Comparison of ENCODE assay signal across 8 cellular contexts in the genomic region with DNA sequence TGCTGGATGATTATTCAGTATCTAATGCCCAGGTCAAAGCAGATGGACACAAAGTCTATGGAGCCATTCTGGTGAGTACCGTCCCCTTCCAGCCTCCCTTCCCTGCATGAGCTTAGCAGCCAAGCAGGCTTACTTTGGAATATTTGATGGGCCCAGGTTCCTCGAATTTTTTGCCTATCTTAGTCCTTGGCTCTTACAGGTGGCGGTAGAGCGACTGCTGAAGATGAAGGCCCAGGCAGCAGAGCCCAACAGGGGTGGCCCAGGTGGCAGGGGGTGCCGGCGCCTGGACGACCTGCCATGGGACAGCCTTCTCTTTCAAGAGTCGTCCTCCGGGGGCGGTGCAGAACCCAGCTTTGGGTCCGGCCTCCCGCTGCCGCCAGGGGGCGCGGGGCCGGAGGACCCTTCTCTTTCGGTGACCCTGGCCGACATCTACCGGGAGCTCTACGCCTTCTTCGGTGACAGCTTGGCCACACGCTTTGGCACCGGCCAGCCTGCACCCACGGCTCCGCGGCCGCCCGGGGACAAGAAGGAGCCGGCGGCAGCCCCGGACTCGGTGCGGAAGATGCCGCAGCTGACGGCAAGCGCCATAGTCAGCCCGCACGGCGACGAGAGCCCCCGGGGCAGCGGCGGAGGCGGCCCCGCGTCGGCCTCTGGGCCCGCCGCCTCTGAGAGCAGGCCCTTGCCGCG. TPM values are rescaled to one million over a fixed set of nuclear protein-coding genes. Genes with fewer than 3 reads are reported as not detected.
DNase-seq lines count a peak whose midpoint lies in the region; ATAC-seq, FAIRE-seq and TF ChIP-seq lines count a peak whose summit lies in the region.

No MANE protein-coding gene starts in this region.

- peak; percentile 74 for ATAC-seq in GM18868 (IDR thresholded peaks at IDR 0.05; ENCODE audit: unreplicated experiment)
- ATAC-seq in HG03139 (IDR thresholded peaks at IDR 0.05; ENCODE audit: unreplicated experiment), result peak; percentile 46
- ATAC-seq in central memory CD8-positive, alpha-beta T cell (replicated peaks; ENCODE audit: extremely low read depth, poor library complexity, severe bottlenecking), result peak; percentile 75

- H3K27ac Mint-ChIP-seq in central memory CD8-positive, alpha-beta T cell (ENCODE audit: low read depth), result peak overlapping the region; percentile 91

- peaks cover 4 to 20% of the 10 kb centered on the region in 2 experiments for H3K36me3 ChIP-seq in keratinocyte (ENCODE audit: control insufficient read depth in 2 of 2, extremely low read depth in 1 of 2, insufficient read depth in 2 of 2, low read length in 2 of 2)

- H3K27me3 Mint-ChIP-seq in central memory CD8-positive, alpha-beta T cell, result no peaks in the 10 kb centered on the region

- H3K4me3 Mint-ChIP-seq in central memory CD8-positive, alpha-beta T cell, result peak overlapping the region; percentile 97

- FAIRE-seq in keratinocyte (lab: Jason Lieb, UNC), result no peak

- H2AFZ ChIP-seq in keratinocyte (ENCODE audit: control insufficient read depth, low read length), result peak overlapping the region; percentile 29

- dilution Hi-C loops in keratinocyte (cut with MboI; ENCODE audit: extremely low pct_ligation_motif_present, low sequenced_read_pairs), result no loop called here

- H3K4me1 ChIP-seq in keratinocyte (ENCODE audit: control insufficient read depth, extremely low read depth, insufficient read depth, low read length), result peaks cover 26% of the 10 kb centered on the region

- H4K20me1 ChIP-seq in keratinocyte (ENCODE audit: control insufficient read depth, extremely low read depth, insufficient read depth, low read length), result no peaks in the 10 kb centered on the region

- H3K36me3 Mint-ChIP-seq in central memory CD8-positive, alpha-beta T cell (ENCODE audit: insufficient read depth), result peaks cover 27% of the 10 kb centered on the region

- H3K9ac ChIP-seq in keratinocyte (ENCODE audit: control insufficient read depth, extremely low read depth, insufficient read depth, low read length), result peak overlapping the region; percentile 97

- H3K4me2 ChIP-seq in keratinocyte (ENCODE audit: control insufficient read depth, extremely low read depth, insufficient read depth, low read depth, low read length), result peak overlapping the region; percentile 66

- H3K79me2 ChIP-seq in keratinocyte (ENCODE audit: control insufficient read depth, insufficient read depth, low read length), result peaks cover 35% of the 10 kb centered on the region

- no peaks in the 10 kb centered on the region for H3K9me3 ChIP-seq in keratinocyte (ENCODE audit: control insufficient read depth, low read depth, low read length)

- H3K4me1 Mint-ChIP-seq in central memory CD8-positive, alpha-beta T cell, result peaks cover 43% of the 10 kb centered on the region

- H3K27me3 ChIP-seq in keratinocyte (ENCODE audit: control insufficient read depth, extremely low read depth, insufficient read depth, low read length), result no peaks in the 10 kb centered on the region

- no peaks in the 10 kb centered on the region for H3K9me3 Mint-ChIP-seq in central memory CD8-positive, alpha-beta T cell

- no peaks in the 10 kb centered on the region for H3K9me1 ChIP-seq in keratinocyte (ENCODE audit: control insufficient read depth, extremely low read depth, insufficient read depth, low read length)

- peak; percentile 92 for DNase-seq in AG08396 (ENCODE audit: low spot score)
- DNase-seq in NCI-H345 (lab: John Stamatoyannopoulos, UW), result peak; percentile 82
- peak; percentile 88 for DNase-seq in activated CD4-positive, CD25-positive, alpha-beta regulatory T cell treated with anti-CD3 and anti-CD28 coated beads, Interleukin-2, amount 50 U/mL, for 72 hours
- peak; percentile 77 to 80 for DNase-seq in central memory CD8-positive, alpha-beta T cell (ENCODE audit: low spot score in 2 of 2)
- no peak for DNase-seq in keratinocyte (ENCODE audit: low read depth, low spot score)
- peak; percentile 72 to 77 for DNase-seq in stimulated activated CD4-positive, alpha-beta T cell treated with anti-CD3 and anti-CD28 coated beads, Interleukin-15, amount 100 ng/mL, for 1 hour (ENCODE audit: low read depth in 1 of 2, low spot score in 1 of 2)

- peak overlapping the region; percentile 98 for H3K27ac ChIP-seq in keratinocyte (ENCODE audit: control insufficient read depth, insufficient read depth, low read length)

- H3K4me3 ChIP-seq in keratinocyte (ENCODE audit: control insufficient read depth in 2 of 3, extremely low read depth in 1 of 3, insufficient read depth in 2 of 3, low read depth in 1 of 3, low read length in 3 of 3), result peak overlapping the region; percentile 78 to 100 (median 99)

- TF ChIP-seq CTCF in keratinocyte (optimal IDR thresholded peaks at IDR 0.05 in 1 of 3, IDR thresholded peaks at IDR 0.05 in 1 of 3, conservative IDR thresholded peaks at IDR 0.05 in 1 of 3; ENCODE audit: extremely low read depth in 1 of 3, insufficient read depth in 2 of 3, low read length in 3 of 3), result peak; percentile 91 to 100 (median 92)

RNA-seq across cellular contexts. Expression of gene TMEM179B, which starts 0.7 kb away (rescaled TPM):
- 35.4 to 76.4 TPM (median 38.6 TPM) in 3 replicates for polyA plus RNA-seq in keratinocyte
- polyA plus RNA-seq in keratinocyte (2011; ENCODE audit: low read depth), result 5.0 TPM
- polyA plus RNA-seq in keratinocyte (2011; cell fraction: cytosol; rRNA removed), result 60.1 and 62.0 TPM in 2 replicates
- 55.4 and 59.9 TPM in 2 replicates for polyA plus RNA-seq in keratinocyte (2011; cell fraction: nucleus; rRNA removed)
- 48.7 and 52.8 TPM in 2 replicates for polyA plus RNA-seq in keratinocyte (2012; ENCODE audit: low replicate concordance)
- polyA minus RNA-seq in keratinocyte, result 42.7 to 71.3 TPM (median 55.8 TPM) in 3 replicates
- 92.9 TPM for polyA minus RNA-seq in keratinocyte (2011; cell fraction: cytosol; rRNA and poly(A)+ RNA removed)
- polyA minus RNA-seq in keratinocyte (2011; cell fraction: nucleus; rRNA and poly(A)+ RNA removed), result 22.5 and 24.1 TPM in 2 replicates

RNA-seq across cellular contexts. Expression of gene TMEM223, which starts 5.3 kb away (rescaled TPM):
- 11.0 to 15.6 TPM (median 11.8 TPM) in 3 replicates for polyA plus RNA-seq in keratinocyte
- polyA plus RNA-seq in keratinocyte (2011; ENCODE audit: low read depth), result 1.6 TPM
- 9.5 and 11.6 TPM in 2 replicates for polyA plus RNA-seq in keratinocyte (2011; cell fraction: cytosol; rRNA removed)
- 8.2 and 9.6 TPM in 2 replicates for polyA plus RNA-seq in keratinocyte (2011; cell fraction: nucleus; rRNA removed)
- 8.7 and 10.1 TPM in 2 replicates for polyA plus RNA-seq in keratinocyte (2012; ENCODE audit: low replicate concordance)
- polyA minus RNA-seq in keratinocyte, result 2.2 to 5.0 TPM (median 4.4 TPM) in 3 replicates
- polyA minus RNA-seq in keratinocyte (2011; cell fraction: cytosol; rRNA and poly(A)+ RNA removed), result 8.4 TPM
- 3.1 and 4.5 TPM in 2 replicates for polyA minus RNA-seq in keratinocyte (2011; cell fraction: nucleus; rRNA and poly(A)+ RNA removed)

RNA-seq across cellular contexts. Expression of gene TAF6L, which starts 15.3 kb away (rescaled TPM):
- polyA plus RNA-seq in keratinocyte, result 14.7 to 16.1 TPM (median 14.8 TPM) in 3 replicates
- polyA plus RNA-seq in keratinocyte (2011; ENCODE audit: low read depth), result 3.9 TPM
- polyA plus RNA-seq in keratinocyte (2011; cell fraction: cytosol; rRNA removed), result 4.8 and 6.6 TPM in 2 replicates
- polyA plus RNA-seq in keratinocyte (2011; cell fraction: nucleus; rRNA removed), result 29.0 and 35.4 TPM in 2 replicates
- polyA plus RNA-seq in keratinocyte (2012; ENCODE audit: low replicate concordance), result 7.6 and 10.9 TPM in 2 replicates
- 11.3 to 23.4 TPM (median 14.9 TPM) in 3 replicates for polyA minus RNA-seq in keratinocyte
- 8.2 TPM for polyA minus RNA-seq in keratinocyte (2011; cell fraction: cytosol; rRNA and poly(A)+ RNA removed)
- 12.5 and 13.0 TPM in 2 replicates for polyA minus RNA-seq in keratinocyte (2011; cell fraction: nucleus; rRNA and poly(A)+ RNA removed)

RNA-seq across cellular contexts. Expression of gene NXF1, which starts 18.8 kb away (rescaled TPM):
- polyA plus RNA-seq in keratinocyte, result 22.8 to 51.2 TPM (median 25.3 TPM) in 3 replicates
- 94.3 TPM for polyA plus RNA-seq in keratinocyte (2011; ENCODE audit: low read depth)
- polyA plus RNA-seq in keratinocyte (2011; cell fraction: cytosol; rRNA removed), result 29.0 and 29.3 TPM in 2 replicates
- 172 and 234 TPM in 2 replicates for polyA plus RNA-seq in keratinocyte (2011; cell fraction: nucleus; rRNA removed)
- 34.4 and 71.9 TPM in 2 replicates for polyA plus RNA-seq in keratinocyte (2012; ENCODE audit: low replicate concordance)
- polyA minus RNA-seq in keratinocyte, result 41.2 to 75.3 TPM (median 57.2 TPM) in 3 replicates
- 14.8 TPM for polyA minus RNA-seq in keratinocyte (2011; cell fraction: cytosol; rRNA and poly(A)+ RNA removed)
- 26.5 and 42.4 TPM in 2 replicates for polyA minus RNA-seq in keratinocyte (2011; cell fraction: nucleus; rRNA and poly(A)+ RNA removed)

RNA-seq across cellular contexts. Expression of gene POLR2G, which starts 25.1 kb away (rescaled TPM):
- 145 to 166 TPM (median 151 TPM) in 3 replicates for polyA plus RNA-seq in keratinocyte
- 20.8 TPM for polyA plus RNA-seq in keratinocyte (2011; ENCODE audit: low read depth)
- polyA plus RNA-seq in keratinocyte (2011; cell fraction: cytosol; rRNA removed), result 148 and 195 TPM in 2 replicates
- polyA plus RNA-seq in keratinocyte (2011; cell fraction: nucleus; rRNA removed), result 107 and 111 TPM in 2 replicates
- polyA plus RNA-seq in keratinocyte (2012; ENCODE audit: low replicate concordance), result 112 and 114 TPM in 2 replicates
- 67.2 to 120 TPM (median 114 TPM) in 3 replicates for polyA minus RNA-seq in keratinocyte
- 54.9 TPM for polyA minus RNA-seq in keratinocyte (2011; cell fraction: cytosol; rRNA and poly(A)+ RNA removed)
- polyA minus RNA-seq in keratinocyte (2011; cell fraction: nucleus; rRNA and poly(A)+ RNA removed), result 26.8 and 38.8 TPM in 2 replicates
